ENCODE assay signal across 16 cellular contexts in the genomic region with DNA sequence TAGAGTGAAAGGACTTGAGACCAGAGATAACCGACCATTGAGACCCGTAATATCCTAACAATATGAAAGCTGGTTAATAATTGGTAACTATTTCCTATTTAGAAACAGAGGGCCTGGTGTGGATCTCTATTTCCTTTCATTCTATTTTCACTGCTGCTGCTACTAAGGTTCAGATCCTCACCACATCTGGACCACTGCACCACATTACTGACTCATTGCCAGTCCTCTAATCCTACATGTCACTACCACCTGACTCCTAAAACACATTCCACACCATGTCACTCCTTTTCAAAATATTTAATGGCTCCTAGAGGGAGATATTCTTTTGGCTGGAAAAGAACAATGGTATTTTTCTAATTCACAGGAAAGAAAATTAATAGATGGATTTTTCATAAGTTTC. TPM values are rescaled to one million over a fixed set of nuclear protein-coding genes. Genes with fewer than 3 reads are reported as not detected.
DNase-seq lines count a peak whose midpoint lies in the region; ATAC-seq, FAIRE-seq and TF ChIP-seq lines count a peak whose summit lies in the region.
"Had no signal": no experiment of that assay in that cellular context is flagged by ENCODE, and none has a peak within 500 bp of the region (broad histone marks: within the 10 kb centered on the region; RNA-seq: fewer than 3 reads in every experiment).

No MANE protein-coding gene starts in this region.

- TF ChIP-seq CTCF in AG09309 (IDR thresholded peaks at IDR 0.05; ENCODE audit: control insufficient read depth, insufficient read depth, low read depth, low read length, missing control alignments) (no peak), kidney epithelial cell (IDR thresholded peaks at IDR 0.05; ENCODE audit: insufficient read depth, low read length, poor library complexity, severe bottlenecking) (no peak), suprapubic skin (IDR thresholded peaks at IDR 0.05) (no peak), OCI-LY7 (conservative IDR thresholded peaks at IDR 0.05; ENCODE audit: low read length) (no peak), WERI-Rb-1 (IDR thresholded peaks at IDR 0.05; ENCODE audit: low read depth, low read length) (no peak)

- no peaks in the 10 kb centered on the region; the same call in 1 of the 2 replicates for H3K9me3 ChIP-seq in SJCRH30 (replicated peaks)
- H3K9me3 ChIP-seq in suprapubic skin: no peaks in the 10 kb centered on the region
- no peaks in the 10 kb centered on the region for H3K9me3 ChIP-seq in OCI-LY7 (ENCODE audit: low read length)
- no peaks in the 10 kb centered on the region for H3K9me3 ChIP-seq in WERI-Rb-1 (ENCODE audit: severe bottlenecking)
- H3K9me3 ChIP-seq: colonic mucosa had no signal

- H3K9me2 ChIP-seq in OCI-LY7 (ENCODE audit: insufficient read depth, low read length): no peaks in the 10 kb centered on the region

- H3K27ac ChIP-seq in SJCRH30 (no peak overlapping the region), suprapubic skin (no peak overlapping the region), OCI-LY7 (ENCODE audit: low read depth, low read length, poor library complexity, severe bottlenecking) (no peak overlapping the region), WERI-Rb-1 (no peak overlapping the region)
- H3K27ac ChIP-seq: colonic mucosa had no signal

- H3K36me3 ChIP-seq in SJCRH30 (no peaks in the 10 kb centered on the region), kidney epithelial cell (ENCODE audit: control insufficient read depth, insufficient read depth, low read length) (no peaks in the 10 kb centered on the region), suprapubic skin (no peaks in the 10 kb centered on the region), OCI-LY7 (ENCODE audit: insufficient read depth, low read length) (no peaks in the 10 kb centered on the region), WERI-Rb-1 (no peaks in the 10 kb centered on the region)
- H3K36me3 ChIP-seq: colonic mucosa had no signal

- CTCF ChIA-PET in OCI-LY7 (lab: Charles Lee; ENCODE audit: unreplicated experiment): no interaction called here

- DNase-seq in AG09309 (ENCODE audit: low read depth) (peak; percentile 43), H54 (ENCODE audit: insufficient read length, low spot score) (no peak), SJCRH30 (peak; percentile 16 to 40), kidney epithelial cell (ENCODE audit: low read depth) (peak; percentile 53), suprapubic skin (ENCODE audit: low spot score in 2 of 2) (no peak), OCI-LY7 (ENCODE audit: low spot score) (no peak), WERI-Rb-1 (no peak)
- DNase-seq: activated CD4-positive, alpha-beta T cell treated with anti-CD3 and anti-CD28 coated beads for 1 hour; activated T-cell treated with anti-CD3 and anti-CD28 coated beads, Interleukin-2, amount 50 U/mL, for 1 hour; colonic mucosa; NCI-H1417; NCI-H446 treated with DMSO at 0.1 percent for 48 hours; stimulated activated CD4-positive, alpha-beta T cell treated with anti-CD3 and anti-CD28 coated beads, Interleukin-12 subunit alpha, Interleukin-12 subunit beta, amount 100 ng/mL, for 4 hours had no signal

- no peak for TF ChIP-seq POLR2A in H54 (IDR thresholded peaks at IDR 0.05; ENCODE audit: low read depth, low read length)
- TF ChIP-seq POLR2A in suprapubic skin (IDR thresholded peaks at IDR 0.05): no peak

- FAIRE-seq in H54 (lab: Jason Lieb, UNC): peak; percentile 93

- POLR2A ChIA-PET in OCI-LY7 (lab: Charles Lee): no interaction called here

- H2AFZ ChIP-seq in OCI-LY7 (ENCODE audit: low read length): no peak overlapping the region

- H3K4me2 ChIP-seq in OCI-LY7 (ENCODE audit: low read length): no peak overlapping the region

- H3K27me3 ChIP-seq in SJCRH30: no peaks in the 10 kb centered on the region
- H3K27me3 ChIP-seq in kidney epithelial cell (ENCODE audit: control insufficient read depth, insufficient read depth, low read length): no peaks in the 10 kb centered on the region
- H3K27me3 ChIP-seq in suprapubic skin: no peaks in the 10 kb centered on the region
- H3K27me3 ChIP-seq in WERI-Rb-1 (ENCODE audit: insufficient read depth, low read depth, severe bottlenecking): no peaks in the 10 kb centered on the region
- H3K27me3 ChIP-seq: colonic mucosa had no signal

- 93% methylated on average over 2 of the region's 2 CpGs for WGBS in suprapubic skin

- no peaks in the 10 kb centered on the region for H4K20me1 ChIP-seq in OCI-LY7 (ENCODE audit: insufficient read depth, low read length)

- H3K79me2 ChIP-seq in OCI-LY7 (ENCODE audit: insufficient read depth, low read depth, low read length): no peaks in the 10 kb centered on the region

- no peak for TF ChIP-seq EP300 in suprapubic skin (IDR thresholded peaks at IDR 0.05)

- no peak for ATAC-seq in activated CD4-positive, CD25-positive, alpha-beta regulatory T cell treated with anti-CD3 and anti-CD28 coated beads, Interleukin-2, amount 50 U/mL, for 24 hours
- ATAC-seq: Panc1 had no signal

- H3K4me1 ChIP-seq in SJCRH30 (peaks cover 3% of the 10 kb centered on the region; the same call in 1 of the 2 replicates), suprapubic skin (peaks cover 21% of the 10 kb centered on the region), OCI-LY7 (ENCODE audit: insufficient read depth, low read length, poor library complexity, severe bottlenecking) (no peaks in the 10 kb centered on the region)

- no TSS peak for BruUV-seq in OCI-LY7 (replicated peaks; lab: Mats Ljungman, UMichigan)

- H3K4me3 ChIP-seq in AG09309 (ENCODE audit: control insufficient read depth, low read depth, low read length): no peak overlapping the region
- no peak overlapping the region for H3K4me3 ChIP-seq in SJCRH30
- no peak overlapping the region for H3K4me3 ChIP-seq in kidney epithelial cell (ENCODE audit: low read depth, low read length)
- H3K4me3 ChIP-seq in suprapubic skin: no peak overlapping the region
- no peak overlapping the region for H3K4me3 ChIP-seq in OCI-LY7 (ENCODE audit: low read depth, low read length, poor library complexity, severe bottlenecking)
- no peak overlapping the region for H3K4me3 ChIP-seq in WERI-Rb-1 (ENCODE audit: low read depth, low read length)
- H3K4me3 ChIP-seq: colonic mucosa had no signal

- intact Hi-C loops in OCI-LY7 (cut with micrococcal nuclease; ENCODE audit: unreplicated experiment): no loop called here

RNA-seq across cellular contexts. Expression of a gene that starts 6.4 kb away (rescaled TPM):
- total RNA-seq in SJCRH30 (2014; rRNA removed; shearing (Covaris generic)): 27.0 and 29.9 TPM in 2 replicates
- 64.2 and 77.6 TPM in 2 replicates for total RNA-seq in kidney epithelial cell
- total RNA-seq in suprapubic skin: 100 to 1,000 TPM in 1 of 4 donors, 10 to 100 TPM in 3; 52.2 to 110 (median 79.5) TPM
- 9.7 and 15.2 TPM in 2 replicates for total RNA-seq in OCI-LY7 (2014; rRNA removed; shearing (Covaris generic))
- total RNA-seq in OCI-LY7 (2022): 16.4 and 17.6 TPM in 2 replicates

RNA-seq across cellular contexts. Expression of a gene that starts 56.5 kb away (rescaled TPM):
- total RNA-seq in SJCRH30 (2014; rRNA removed; shearing (Covaris generic)): 0.26 and 0.84 TPM in 2 replicates
- 0.55 and 0.92 TPM in 2 replicates for total RNA-seq in kidney epithelial cell
- 1 to 10 TPM in 1 of 4 donors, under 1 TPM in 1, not detected in 2; 0.73 to 1.3 TPM for total RNA-seq in suprapubic skin
- total RNA-seq in OCI-LY7 (2014; rRNA removed; shearing (Covaris generic)): not detected in 2 replicates
- total RNA-seq in OCI-LY7 (2022): not detected in 2 replicates
- total RNA-seq: colonic mucosa; T-helper 1 cell treated with Interleukin-12 subunit alpha and Interleukin-12 subunit beta and Interleukin-4 antibody, amounts not matched to agents 30 ng/mL and 1 ng/mL, for 36 hours had no signal

Comparison
In these comparisons a context has a peak if more than half of its experiments do, and no peak if none do; other contexts are left out.
1. DNase-seq: peak in AG09309 (single experiment), SJCRH30 (2 of 2) and kidney epithelial cell (single experiment); none in H54 (single experiment), suprapubic skin (0 of 2), OCI-LY7 (single experiment) and WERI-Rb-1 (single experiment).